Comparison of ENCODE assay signal across 30 cellular contexts in the genomic region with DNA sequence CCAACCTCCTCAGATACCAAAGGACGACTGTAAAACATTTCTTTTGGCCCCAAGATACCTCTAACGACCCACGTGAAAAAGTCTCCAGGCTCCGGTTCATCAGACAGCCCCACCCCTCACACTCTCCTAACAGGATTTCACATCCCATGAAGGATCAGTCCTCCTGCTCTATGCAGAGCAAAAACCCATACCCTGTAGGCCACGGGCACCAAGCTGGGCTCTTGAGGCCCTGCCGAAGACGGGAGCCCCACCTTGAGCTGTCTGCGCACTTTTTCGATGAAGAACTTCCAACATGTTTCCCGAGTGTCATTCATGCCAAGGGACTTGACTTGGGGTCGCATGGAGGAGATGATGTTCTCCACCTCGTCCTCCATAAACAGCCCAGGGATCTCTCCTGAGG.
"Had no signal": no experiment of that assay in that cellular context is flagged by ENCODE, and none has a peak within 500 bp of the region (broad histone marks: within the 10 kb centered on the region; RNA-seq: fewer than 3 reads in every experiment).

No MANE protein-coding gene starts in this region.

- H3K4me3 ChIP-seq: adrenal gland, ascending aorta, body of pancreas, breast epithelium, cardiac muscle cell had no signal

- DNase-seq: activated effector memory CD4-positive, alpha-beta T cell treated with anti-CD3 and anti-CD28 coated beads, Interleukin-2, amount 50 U/mL, for 16 hours; activated effector memory CD4-positive, alpha-beta T cell treated with Interleukin-2 at 50 U/mL for 16 hours; activated gamma-delta T cell; activated gamma-delta T cell treated with Interleukin-2 at 50 U/mL for 16 hours; activated naive CD4-positive, alpha-beta T cell; activated naive CD4-positive, alpha-beta T cell treated with anti-CD3 and anti-CD28 coated beads for 36 hours; activated naive CD4-positive, alpha-beta T cell treated with anti-CD3 and anti-CD28 coated beads, Interleukin-2, amount 10 ng/mL, durations not matched to agents 7 days and 5 days; activated naive CD4-positive, alpha-beta T cell treated with anti-CD3 and anti-CD28 coated beads, Interleukin-2, amount 50 U/mL, for 16 hours; activated naive CD4-positive, alpha-beta T cell treated with Interleukin-2 at 50 U/mL for 16 hours; activated naive CD8-positive, alpha-beta T cell treated with anti-CD3 and anti-CD28 coated beads for 36 hours; activated naive CD8-positive, alpha-beta T cell treated with anti-CD3 and anti-CD28 coated beads, Interleukin-2, amount 10 ng/mL, durations not matched to agents 7 days and 5 days; activated naive CD8-positive, alpha-beta T cell treated with anti-CD3 and anti-CD28 coated beads, Interleukin-2, amount 50 U/mL, for 24 hours; activated T-cell treated with anti-CD3 and anti-CD28 coated beads, Interleukin-2, amount 50 U/mL, for 1 hour; activated T-cell treated with anti-CD3 and anti-CD28 coated beads, Interleukin-2, amount 50 U/mL, for 24 hours; activated T-cell treated with anti-CD3 and anti-CD28 coated beads, Interleukin-2, amount 50 U/mL, for 4 hours; activated T-cell treated with anti-CD3 and anti-CD28 coated beads, Interleukin-2, amount 50 U/mL, for 48 hours; activated T-cell treated with anti-CD3 and anti-CD28 coated beads, Interleukin-2, amount 50 U/mL, for 72 hours; adrenal gland; amniotic stem cell; amygdala; anterior cingulate cortex; aorta; body of pancreas; brain microvascular endothelial cell; caudate nucleus; central memory CD4-positive, alpha-beta T cell; cerebellar nuclear complex had no signal

- H3K27me3 ChIP-seq: adrenal gland, ascending aorta, body of pancreas, brain microvascular endothelial cell, breast epithelium, cardiac muscle cell had no signal

- H3K4me1 ChIP-seq: adrenal gland, ascending aorta, body of pancreas, breast epithelium had no signal

- H3K36me3 ChIP-seq: adrenal gland, ascending aorta, brain microvascular endothelial cell, breast epithelium, cardiac muscle cell had no signal

- H3K27ac ChIP-seq: adrenal gland, ascending aorta, body of pancreas, brain microvascular endothelial cell, breast epithelium, cardiac muscle cell had no signal

- H3K9me3 ChIP-seq: adrenal gland, body of pancreas, breast epithelium had no signal
